Comparison of ENCODE assay signal across 16 cellular contexts in genomic region chr1:223724376-223724775, GRCh38. TPM values are rescaled to one million over a fixed set of nuclear protein-coding genes. Genes with fewer than 3 reads are reported as not detected.
DNase-seq lines count a peak whose midpoint lies in the region; ATAC-seq and TF ChIP-seq lines count a peak whose summit lies in the region.
"Had no signal": no experiment of that assay in that cellular context is flagged by ENCODE, and none has a peak within 500 bp of the region (broad histone marks: within the 10 kb centered on the region; RNA-seq: fewer than 3 reads in every experiment).

No MANE protein-coding gene starts in this region.

- H3K27ac ChIP-seq in RWPE1 (peak overlapping the region; percentile 84), trophoblast cell (ENCODE audit: low read depth, low read length) (peak overlapping the region; percentile 2)
- H3K27ac ChIP-seq: neutrophil had no signal

- H3K27me3 Mint-ChIP-seq in T-helper 1 cell treated with Interleukin-12 subunit alpha and Interleukin-12 subunit beta and Interleukin-4 antibody, amounts not matched to agents 30 μg/mL and 1 μg/mL, for 36 hours (ENCODE audit: low read depth) = no peaks in the 10 kb centered on the region
- no peaks in the 10 kb centered on the region for H3K27me3 Mint-ChIP-seq in central memory CD8-positive, alpha-beta T cell

- peak overlapping the region; percentile 60 for H3K4ac ChIP-seq in trophoblast cell (ENCODE audit: low read depth, low read length)

- no peak overlapping the region for H3K23ac ChIP-seq in trophoblast cell (ENCODE audit: low read length)

- no peak overlapping the region for H2AFZ ChIP-seq in trophoblast cell (ENCODE audit: insufficient read depth, low read length, poor library complexity)

- WGBS in trophoblast cell (ENCODE audit: extremely low coverage, insufficient coverage, insufficient read length) = no CpG with 5 or more reads among the region's 4 CpGs

- H2AK5ac ChIP-seq in trophoblast cell (ENCODE audit: low read length) = no peak overlapping the region

- peaks cover 49 to 57% of the 10 kb centered on the region in 2 experiments for H3K4me1 ChIP-seq in trophoblast cell (ENCODE audit: control insufficient read depth in 1 of 2, insufficient read depth in 2 of 2, low read length in 2 of 2)

- H4K12ac ChIP-seq in trophoblast cell (ENCODE audit: low read depth, low read length) = no peak overlapping the region

- H3K18ac ChIP-seq in trophoblast cell (ENCODE audit: low read length) = no peak overlapping the region

- no peaks in the 10 kb centered on the region for H3K9me3 Mint-ChIP-seq in T-helper 1 cell treated with Interleukin-12 subunit alpha and Interleukin-12 subunit beta and Interleukin-4 antibody, amounts not matched to agents 30 μg/mL and 1 μg/mL, for 36 hours
- H3K9me3 Mint-ChIP-seq in central memory CD8-positive, alpha-beta T cell = no peaks in the 10 kb centered on the region
- H3K9me3 Mint-ChIP-seq: CD8-positive, alpha-beta T cell had no signal

- H3K27me3 ChIP-seq in trophoblast cell (ENCODE audit: insufficient read depth, low read length) = no peaks in the 10 kb centered on the region
- H3K27me3 ChIP-seq: neutrophil had no signal

- POLR2A ChIA-PET in RWPE1 (lab: Yijun Ruan, JAX; ENCODE audit: low non-redundant PET) = no interaction called here

- H3K36me3 ChIP-seq in trophoblast cell (ENCODE audit: control insufficient read depth in 1 of 2, insufficient read depth in 2 of 2, low read length in 2 of 2) = peaks cover 48 to 66% of the 10 kb centered on the region in 2 experiments
- H3K36me3 ChIP-seq: neutrophil had no signal

- no peak overlapping the region for H2BK120ac ChIP-seq in trophoblast cell (ENCODE audit: insufficient read depth, low read length, poor library complexity)

- H2BK5ac ChIP-seq in trophoblast cell (ENCODE audit: low read depth, low read length, poor library complexity) = no peak overlapping the region

- H3K4me3 Mint-ChIP-seq in T-helper 1 cell treated with Interleukin-12 subunit alpha and Interleukin-12 subunit beta and Interleukin-4 antibody, amounts not matched to agents 30 μg/mL and 1 μg/mL, for 36 hours = no peak overlapping the region
- no peak overlapping the region for H3K4me3 Mint-ChIP-seq in central memory CD8-positive, alpha-beta T cell
- H3K4me3 Mint-ChIP-seq: CD8-positive, alpha-beta T cell; endodermal cell had no signal

- peaks cover 39% of the 10 kb centered on the region for H3K79me1 ChIP-seq in trophoblast cell (ENCODE audit: low read length)

- no peaks in the 10 kb centered on the region for H3K9me3 ChIP-seq in trophoblast cell (ENCODE audit: insufficient read depth, low read depth, low read length)
- H3K9me3 ChIP-seq: neutrophil had no signal

- H3K4me3 ChIP-seq in trophoblast cell (ENCODE audit: low read depth, low read length) = no peak overlapping the region

- H3K36me3 Mint-ChIP-seq in T-helper 1 cell treated with Interleukin-12 subunit alpha and Interleukin-12 subunit beta and Interleukin-4 antibody, amounts not matched to agents 30 μg/mL and 1 μg/mL, for 36 hours (ENCODE audit: low read depth) = peaks cover 70% of the 10 kb centered on the region
- H3K36me3 Mint-ChIP-seq in central memory CD8-positive, alpha-beta T cell (ENCODE audit: insufficient read depth) = peaks cover 45% of the 10 kb centered on the region

- CTCF ChIA-PET in RWPE1 (lab: Yijun Ruan, JAX) = no interaction called here

- ATAC-seq in central memory CD8-positive, alpha-beta T cell (replicated peaks; ENCODE audit: extremely low read depth, poor library complexity, severe bottlenecking) = no peak
- ATAC-seq: CD8-positive, alpha-beta T cell; right cardiac atrium had no signal

- no peak overlapping the region for H3K4me2 ChIP-seq in trophoblast cell (ENCODE audit: low read length)

- H3K4me1 Mint-ChIP-seq in T-helper 1 cell treated with Interleukin-12 subunit alpha and Interleukin-12 subunit beta and Interleukin-4 antibody, amounts not matched to agents 30 μg/mL and 1 μg/mL, for 36 hours (ENCODE audit: low read depth) = peaks cover 64% of the 10 kb centered on the region
- peaks cover 81% of the 10 kb centered on the region for H3K4me1 Mint-ChIP-seq in central memory CD8-positive, alpha-beta T cell

- peak overlapping the region; percentile 63 for H2BK12ac ChIP-seq in trophoblast cell (ENCODE audit: low read length)

- no peak overlapping the region for H4K8ac ChIP-seq in trophoblast cell (ENCODE audit: low read depth, low read length)

- no peak overlapping the region for H3K9ac ChIP-seq in trophoblast cell (ENCODE audit: low read length)

- H3K14ac ChIP-seq in trophoblast cell (ENCODE audit: low read length) = no peak overlapping the region

- no peak for DNase-seq in T-helper 1 cell
- DNase-seq in RWPE1 (ENCODE audit: low spot score) = no peak
- no peak for DNase-seq in central memory CD8-positive, alpha-beta T cell (ENCODE audit: low spot score in 2 of 2)
- DNase-seq in trophoblast cell = no peak
- no peak for DNase-seq in midbrain (lab: John Stamatoyannopoulos, UW)
- no peak for DNase-seq in NCI-H2081 (lab: John Stamatoyannopoulos, UW)
- no peak for DNase-seq in HUDEP-2 (lab: John Stamatoyannopoulos, UW; ENCODE audit: unreplicated experiment in 76 of 76)
- DNase-seq: 8988T; activated naive CD4-positive, alpha-beta T cell treated with Interleukin-2 at 50 U/mL for 16 hours; CD8-positive, alpha-beta T cell; endodermal cell; H7; NCI-H1694; right cardiac atrium had no signal

- H4K91ac ChIP-seq in trophoblast cell (ENCODE audit: low read depth, low read length) = no peak overlapping the region

- H3K27ac Mint-ChIP-seq in T-helper 1 cell treated with Interleukin-12 subunit alpha and Interleukin-12 subunit beta and Interleukin-4 antibody, amounts not matched to agents 30 μg/mL and 1 μg/mL, for 36 hours = peak overlapping the region; percentile 76
- H3K27ac Mint-ChIP-seq in central memory CD8-positive, alpha-beta T cell (ENCODE audit: low read depth) = peak overlapping the region; percentile 80
- H3K27ac Mint-ChIP-seq: CD8-positive, alpha-beta T cell; endodermal cell had no signal

- TF ChIP-seq CTCF in RWPE1 (conservative IDR thresholded peaks at IDR 0.05; ENCODE audit: low read depth) = no peak

- peaks cover 26% of the 10 kb centered on the region for H3K79me2 ChIP-seq in trophoblast cell (ENCODE audit: control insufficient read depth, insufficient read depth, low read length, poor library complexity)

RNA-seq across cellular contexts. Expression of gene CAPN2, which starts 12.0 kb away (rescaled TPM):
- polyA plus RNA-seq in trophoblast cell (2013) = 161 and 169 TPM in 2 replicates

RNA-seq across cellular contexts. Expression of gene CAPN8, which starts 58.9 kb away (rescaled TPM):
- polyA plus RNA-seq in trophoblast cell (2013) = 0.04 and 0.08 TPM in 2 replicates
